8 cellular contexts compared by ENCODE assay signal in the genomic region with DNA sequence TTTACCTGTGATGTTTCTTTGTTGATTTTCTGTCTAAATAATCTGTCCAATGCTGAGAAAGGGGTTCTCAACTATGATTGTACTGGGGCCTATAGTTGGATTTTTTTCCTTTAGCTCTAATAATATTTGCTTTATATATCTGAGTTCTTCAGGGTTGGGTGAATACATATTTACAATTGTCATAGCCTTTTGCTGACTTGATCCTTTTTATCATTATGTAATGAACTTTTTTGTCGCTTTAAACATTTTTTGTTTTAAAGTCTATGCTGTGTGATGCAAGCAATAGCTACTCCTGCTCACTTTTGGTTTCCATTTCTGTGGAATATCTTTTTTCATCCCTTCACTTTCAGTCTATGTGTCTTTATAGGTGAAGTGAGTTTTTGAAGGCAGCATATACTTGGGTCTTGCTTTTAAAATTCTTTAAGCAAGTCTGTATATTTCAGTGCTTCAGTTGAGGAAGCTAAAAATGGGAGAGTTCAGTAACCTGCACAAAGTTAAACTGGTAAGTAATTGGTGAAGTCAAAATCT. TPM values are rescaled to one million over a fixed set of nuclear protein-coding genes. Genes with fewer than 3 reads are reported as not detected.
A peak's percentile ranks its signal among the peaks of the same experiment; 100 is the strongest.
DNase-seq lines count a peak whose midpoint lies in the region; ATAC-seq, FAIRE-seq and TF ChIP-seq lines count a peak whose summit lies in the region.
"Not testable (repeated sequence)": the region's sequence is repeated elsewhere in the genome, so short reads cannot be mapped to it uniquely, and the experiment has no call there.

No MANE protein-coding gene starts in this region.

- not testable (repeated sequence) for H2AK9ac ChIP-seq in IMR-90 (replicated peaks; ENCODE audit: low read depth, low read length, poor library complexity)

- H3K4me2 ChIP-seq in A549; IMR-90 (ENCODE audit: low read depth, low read length): not testable (repeated sequence)

- H3K18ac ChIP-seq in IMR-90 (ENCODE audit: low read depth, low read length) = peak overlapping the region; percentile 43; the same call in 1 of the 2 replicates

- not testable (repeated sequence) for H3K9me3 Mint-ChIP-seq in T-helper 2 cell treated with Interferon-gamma antibody and Interleukin-4, amounts not matched to agents 5 μg/mL and 100 μg/mL, for 36 hours; activated CD4-positive, alpha-beta memory T cell treated with anti-CD3 and anti-CD28 coated beads, Interleukin-2, amount 10 ng/mL, durations not matched to agents 7 days and 5 days; activated T-cell treated with anti-CD3 and anti-CD28 coated beads, Interleukin-2, amount 50 U/mL, for 72 hours; activated naive CD8-positive, alpha-beta T cell (ENCODE audit: low read depth)

- not testable (repeated sequence) for TF ChIP-seq CTCF in A549 (IDR thresholded peaks at IDR 0.05); IMR-90 (conservative IDR thresholded peaks at IDR 0.05; ENCODE audit: low read depth, low read length)

- CTCF ChIA-PET in A549 (lab: Yijun Ruan, JAX) = interaction anchor here (1.2 to 1.9 kb wide), 4 partner anchors 12 to 133 kb away, joined by 3 to 14 read pairs (median 6); no protein-coding TSS in a partner anchor
- CTCF ChIA-PET in IMR-90 (lab: Yijun Ruan, JAX) = interaction anchor here (1.3 kb wide), 1 partner anchor 114 kb away, joined by 6 read pairs; no protein-coding TSS in a partner anchor
- CTCF ChIA-PET in activated CD4-positive, alpha-beta memory T cell treated with anti-CD3 and anti-CD28 coated beads, Interleukin-2, amount 10 ng/mL, durations not matched to agents 7 days and 5 days (lab: Charles Lee) = interaction anchor here (2.3 kb wide), 1 partner anchor 133 kb away, joined by 8 read pairs; no protein-coding TSS in a partner anchor

- H3K36me3 Mint-ChIP-seq in T-helper 2 cell treated with Interferon-gamma antibody and Interleukin-4, amounts not matched to agents 5 μg/mL and 100 μg/mL, for 36 hours (ENCODE audit: low read depth) = peaks cover 53% of the 10 kb centered on the region
- peaks cover 82% of the 10 kb centered on the region for H3K36me3 Mint-ChIP-seq in activated CD4-positive, alpha-beta memory T cell treated with anti-CD3 and anti-CD28 coated beads, Interleukin-2, amount 10 ng/mL, durations not matched to agents 7 days and 5 days (ENCODE audit: low read depth)
- H3K36me3 Mint-ChIP-seq in activated T-cell treated with anti-CD3 and anti-CD28 coated beads, Interleukin-2, amount 50 U/mL, for 72 hours (ENCODE audit: insufficient read depth in 2 of 2) = peaks cover 18 to 44% of the 10 kb centered on the region in 2 donors
- not testable (repeated sequence) for H3K36me3 Mint-ChIP-seq in activated naive CD8-positive, alpha-beta T cell

- H2AFZ ChIP-seq in IMR-90 (replicated peaks; ENCODE audit: low read length, poor library complexity) = not testable (repeated sequence)

- not testable (repeated sequence) for H3K9ac ChIP-seq in IMR-90 (ENCODE audit: low read depth, low read length)

- H4K5ac ChIP-seq in IMR-90 (ENCODE audit: low read depth, low read length) = peak overlapping the region; percentile 59; the same call in 1 of the 2 replicates

- not testable (repeated sequence) for TF ChIP-seq RAD21 in A549 (conservative IDR thresholded peaks at IDR 0.05 in 1 of 2, IDR thresholded peaks at IDR 0.05 in 1 of 2); IMR-90 (IDR thresholded peaks at IDR 0.05; ENCODE audit: low read length)

- H2BK20ac ChIP-seq in IMR-90 (ENCODE audit: low read depth, low read length) = not testable (repeated sequence)

- 0 out of 2 replicates have a peak, but pooled peaks cover 12% of the 10 kb centered on the region for H3K9me1 ChIP-seq in IMR-90 (ENCODE audit: insufficient read depth, low read length)

- H3K27ac ChIP-seq in A549 = peak overlapping the region; percentile 75 to 82; a peak in 4 of 6 replicates
- not testable (repeated sequence) for H3K27ac ChIP-seq in IMR-90 (ENCODE audit: insufficient read depth, low read length)

- peaks cover 24% of the 10 kb centered on the region for H3K4me1 ChIP-seq in A549
- not testable (repeated sequence) for H3K4me1 ChIP-seq in IMR-90 (ENCODE audit: control insufficient read depth, insufficient read depth, low read length)

- not testable (repeated sequence) for H3K36me3 ChIP-seq in IMR-90 (ENCODE audit: control insufficient read depth, insufficient read depth, low read length)

- POLR2A ChIA-PET in A549 (lab: Yijun Ruan, JAX) = not testable (repeated sequence)
- POLR2A ChIA-PET in IMR-90 (lab: Charles Lee; ENCODE audit: unreplicated experiment) = interaction anchor here (0.6 kb wide), 1 partner anchor 37 kb away, joined by 3 read pairs; no protein-coding TSS in a partner anchor
- POLR2A ChIA-PET in activated CD4-positive, alpha-beta memory T cell treated with anti-CD3 and anti-CD28 coated beads, Interleukin-2, amount 10 ng/mL, durations not matched to agents 7 days and 5 days (lab: Charles Lee) = interaction anchor here (1.6 to 5.2 kb wide), 2 partner anchors 33 to 48 kb away, joined by 6 to 20 read pairs; a partner anchor contains a TSS

- not testable (repeated sequence) for H3K79me1 ChIP-seq in IMR-90 (ENCODE audit: low read depth in 1 of 2, low read length in 2 of 2)

- H3K4me3 ChIP-seq in A549; IMR-90 (ENCODE audit: insufficient read depth, low read depth, low read length): not testable (repeated sequence)

- H3K27ac Mint-ChIP-seq in T-helper 2 cell treated with Interferon-gamma antibody and Interleukin-4, amounts not matched to agents 5 μg/mL and 100 μg/mL, for 36 hours = peak overlapping the region; percentile 80
- H3K27ac Mint-ChIP-seq in activated CD4-positive, alpha-beta memory T cell treated with anti-CD3 and anti-CD28 coated beads, Interleukin-2, amount 10 ng/mL, durations not matched to agents 7 days and 5 days = peak overlapping the region; percentile 54
- peak overlapping the region; percentile 54 for H3K27ac Mint-ChIP-seq in activated T-cell treated with anti-CD3 and anti-CD28 coated beads, Interleukin-2, amount 50 U/mL, for 72 hours
- peak overlapping the region; percentile 83 for H3K27ac Mint-ChIP-seq in activated naive CD8-positive, alpha-beta T cell

- not testable (repeated sequence) for H3K27me3 Mint-ChIP-seq in T-helper 2 cell treated with Interferon-gamma antibody and Interleukin-4, amounts not matched to agents 5 μg/mL and 100 μg/mL, for 36 hours (ENCODE audit: low read depth); activated CD4-positive, alpha-beta memory T cell treated with anti-CD3 and anti-CD28 coated beads, Interleukin-2, amount 10 ng/mL, durations not matched to agents 7 days and 5 days; activated T-cell treated with anti-CD3 and anti-CD28 coated beads, Interleukin-2, amount 50 U/mL, for 72 hours (ENCODE audit: low read depth); activated naive CD8-positive, alpha-beta T cell

- FAIRE-seq in A549 (lab: Jason Lieb, UNC) = not testable (repeated sequence)
- FAIRE-seq in colon (lab: Jason Lieb, UNC) = peak; percentile 49

- H3K27me3 ChIP-seq in IMR-90 (ENCODE audit: control insufficient read depth, insufficient read depth, low read length) = not testable (repeated sequence)

- not testable (repeated sequence) for H2BK5ac ChIP-seq in IMR-90 (ENCODE audit: low read depth, low read length, poor library complexity, severe bottlenecking)

- H3K9me3 ChIP-seq in A549; IMR-90 (ENCODE audit: control insufficient read depth, insufficient read depth, low read length): not testable (repeated sequence)

- not testable (repeated sequence) for H3K4me3 Mint-ChIP-seq in T-helper 2 cell treated with Interferon-gamma antibody and Interleukin-4, amounts not matched to agents 5 μg/mL and 100 μg/mL, for 36 hours; activated CD4-positive, alpha-beta memory T cell treated with anti-CD3 and anti-CD28 coated beads, Interleukin-2, amount 10 ng/mL, durations not matched to agents 7 days and 5 days
- peak overlapping the region in 1 of 2 donors; percentile 41 for H3K4me3 Mint-ChIP-seq in activated T-cell treated with anti-CD3 and anti-CD28 coated beads, Interleukin-2, amount 50 U/mL, for 72 hours
- H3K4me3 Mint-ChIP-seq in activated naive CD8-positive, alpha-beta T cell = peak overlapping the region; percentile 78

- H3K4me1 Mint-ChIP-seq in T-helper 2 cell treated with Interferon-gamma antibody and Interleukin-4, amounts not matched to agents 5 μg/mL and 100 μg/mL, for 36 hours (ENCODE audit: low read depth) = peaks cover 34% of the 10 kb centered on the region
- peaks cover 58% of the 10 kb centered on the region for H3K4me1 Mint-ChIP-seq in activated CD4-positive, alpha-beta memory T cell treated with anti-CD3 and anti-CD28 coated beads, Interleukin-2, amount 10 ng/mL, durations not matched to agents 7 days and 5 days
- peaks cover 56% of the 10 kb centered on the region for H3K4me1 Mint-ChIP-seq in activated T-cell treated with anti-CD3 and anti-CD28 coated beads, Interleukin-2, amount 50 U/mL, for 72 hours (ENCODE audit: low read depth)
- H3K4me1 Mint-ChIP-seq in activated naive CD8-positive, alpha-beta T cell (ENCODE audit: low read depth) = peaks cover 39% of the 10 kb centered on the region

- H3K4ac ChIP-seq in IMR-90 (ENCODE audit: low read depth, low read length) = not testable (repeated sequence)

- not testable (repeated sequence) for DNase-seq in A549 (ENCODE audit: low read depth in 1 of 2, low spot score in 1 of 2); IMR-90; T-helper 2 cell treated with Interferon-gamma antibody and Interleukin-4, amounts not matched to agents 5 μg/mL and 100 μg/mL, for 36 hours (ENCODE audit: low spot score); activated CD4-positive, alpha-beta memory T cell treated with anti-CD3 and anti-CD28 coated beads, Interleukin-2, amount 10 ng/mL, durations not matched to agents 7 days and 5 days; activated T-cell treated with anti-CD3 and anti-CD28 coated beads, Interleukin-2, amount 50 U/mL, for 72 hours; stimulated activated naive CD8-positive, alpha-beta T cell treated with anti-CD3 and anti-CD28 coated beads, Interleukin-15, Interleukin-2, amounts not matched to agents 100 U/mL and 50 U/mL, for 24 hours

- not testable (repeated sequence) for TF ChIP-seq POLR2A in A549 (IDR thresholded peaks at IDR 0.05; ENCODE audit: low read length); IMR-90 (IDR thresholded peaks at IDR 0.05; ENCODE audit: low read depth, low read length)

- not testable (repeated sequence) for H3K23ac ChIP-seq in IMR-90 (ENCODE audit: low read depth, low read length)

- H2AK5ac ChIP-seq in IMR-90 (ENCODE audit: low read depth, low read length) = 0 out of 2 replicates have a peak overlapping the region, but pooled peaks have one; percentile 80

- H4K8ac ChIP-seq in IMR-90 (ENCODE audit: low read depth in 2 of 2, low read length in 2 of 2) = not testable (repeated sequence)

- TF ChIP-seq EP300 in A549 (IDR thresholded peaks at IDR 0.05) = not testable (repeated sequence)

- ATAC-seq in A549; IMR-90 (ENCODE audit: low read depth); activated T-cell treated with anti-CD3 and anti-CD28 coated beads, Interleukin-2, amount 50 U/mL, for 72 hours (replicated peaks in 1 of 2): not testable (repeated sequence)
- peak; percentile 34 for ATAC-seq in stimulated activated naive CD8-positive, alpha-beta T cell treated with anti-CD3 and anti-CD28 coated beads, Interleukin-15, Interleukin-2, amounts not matched to agents 100 U/mL and 50 U/mL, for 24 hours

- intact Hi-C loops in IMR-90 (cut with micrococcal nuclease) = not testable (repeated sequence)

- not testable (repeated sequence) for H3K56ac ChIP-seq in IMR-90 (ENCODE audit: extremely low read depth, insufficient read depth, low read length)

- not testable (repeated sequence) for BruUV-seq in IMR-90 (replicated peaks; lab: Mats Ljungman, UMichigan)

- H2BK15ac ChIP-seq in IMR-90 (ENCODE audit: low read depth, low read length) = peak overlapping the region; percentile 53; the same call in 1 of the 3 replicates

- H3K14ac ChIP-seq in IMR-90 (replicated peaks; ENCODE audit: low read depth, low read length) = not testable (repeated sequence)

- H4K91ac ChIP-seq in IMR-90 (ENCODE audit: insufficient read depth, low read depth, low read length) = not testable (repeated sequence)

- H2BK120ac ChIP-seq in IMR-90 (ENCODE audit: low read depth, low read length) = not testable (repeated sequence)

- H4K20me1 ChIP-seq in IMR-90 (ENCODE audit: insufficient read depth, low read length) = not testable (repeated sequence)

- dilution Hi-C loops in IMR-90 (cut with HindIII; ENCODE audit: low sequenced_read_pairs, unreplicated experiment) = not testable (repeated sequence)

- 86% methylated on average over 1 of the region's 1 CpG for WGBS in A549 (ENCODE audit: missing lambda C conversion rate)
- no CpG with 5 or more reads among the region's 1 CpG for WGBS in IMR-90 (ENCODE audit: extremely low coverage in 2 of 2, insufficient read length in 1 of 2), 2 experiments

- in situ Hi-C loops in IMR-90 (cut with MboI; ENCODE audit: low sequenced_read_pairs) = not testable (repeated sequence)

RNA-seq across cellular contexts. Expression of a gene that starts 36.2 kb away (rescaled TPM):
- polyA plus RNA-seq in A549 (2011; rRNA removed) = 356 and 544 TPM in 2 replicates
- 225 and 298 TPM in 2 replicates for polyA plus RNA-seq in A549 (2012; cell fraction: cytosol; rRNA removed)
- polyA plus RNA-seq in A549 (2012; cell fraction: nucleus; rRNA removed) = 157 and 250 TPM in 2 replicates
- polyA plus RNA-seq in A549 (2017; fragmentation: RNase III; extraction: RNeasy Plus Mini Kit Qiagen cat#74134 plus additional on column Dnase treatment) = 355 to 422 TPM (median 397 TPM) in 3 replicates
- polyA minus RNA-seq in A549 (2011; rRNA and poly(A)+ RNA removed) = 287 and 351 TPM in 2 replicates
- 148 and 260 TPM in 2 replicates for total RNA-seq in IMR-90 (2012; rRNA removed)
- 191 and 193 TPM in 2 replicates for polyA plus RNA-seq in IMR-90 (2012; rRNA removed)
- polyA plus RNA-seq in IMR-90 (2012; cell fraction: cytosol; rRNA removed) = 39.8 and 81.0 TPM in 2 replicates
- 30.2 and 247 TPM in 2 replicates for polyA plus RNA-seq in IMR-90 (2012; cell fraction: nucleus; rRNA removed; ENCODE audit: low replicate concordance)
- total RNA-seq in activated CD4-positive, alpha-beta memory T cell treated with anti-CD3 and anti-CD28 coated beads, Interleukin-2, amount 10 ng/mL, durations not matched to agents 7 days and 5 days = 100 to 1,000 TPM; 243 to 249 TPM
- total RNA-seq in activated T-cell treated with anti-CD3 and anti-CD28 coated beads, Interleukin-2, amount 50 U/mL, for 72 hours = 100 to 1,000 TPM; 258 to 264 TPM

RNA-seq across cellular contexts. Expression of a gene that starts 49.0 kb away (rescaled TPM):
- polyA plus RNA-seq in A549 (2011; rRNA removed) = 34.1 and 34.2 TPM in 2 replicates
- 21.7 and 22.7 TPM in 2 replicates for polyA plus RNA-seq in A549 (2012; cell fraction: cytosol; rRNA removed)
- 11.4 and 14.0 TPM in 2 replicates for polyA plus RNA-seq in A549 (2012; cell fraction: nucleus; rRNA removed)
- polyA plus RNA-seq in A549 (2017; fragmentation: RNase III; extraction: RNeasy Plus Mini Kit Qiagen cat#74134 plus additional on column Dnase treatment) = 23.4 to 36.2 TPM (median 33.4 TPM) in 3 replicates
- 28.2 and 34.7 TPM in 2 replicates for polyA minus RNA-seq in A549 (2011; rRNA and poly(A)+ RNA removed)
- total RNA-seq in IMR-90 (2012; rRNA removed) = 16.4 and 24.2 TPM in 2 replicates
- 11.8 and 12.1 TPM in 2 replicates for polyA plus RNA-seq in IMR-90 (2012; rRNA removed)
- polyA plus RNA-seq in IMR-90 (2012; cell fraction: cytosol; rRNA removed) = 14.7 and 16.4 TPM in 2 replicates
- 7.5 and 8.4 TPM in 2 replicates for polyA plus RNA-seq in IMR-90 (2012; cell fraction: nucleus; rRNA removed; ENCODE audit: low replicate concordance)
- total RNA-seq in activated CD4-positive, alpha-beta memory T cell treated with anti-CD3 and anti-CD28 coated beads, Interleukin-2, amount 10 ng/mL, durations not matched to agents 7 days and 5 days = 10 to 100 TPM; 94.7 to 97.4 TPM
- total RNA-seq in activated T-cell treated with anti-CD3 and anti-CD28 coated beads, Interleukin-2, amount 50 U/mL, for 72 hours = 100 to 1,000 TPM in 1 of 2 donors, 10 to 100 TPM in 1; 97.8 to 114 TPM
